Comparison of ENCODE assay signal across 15 cellular contexts in the genomic region with DNA sequence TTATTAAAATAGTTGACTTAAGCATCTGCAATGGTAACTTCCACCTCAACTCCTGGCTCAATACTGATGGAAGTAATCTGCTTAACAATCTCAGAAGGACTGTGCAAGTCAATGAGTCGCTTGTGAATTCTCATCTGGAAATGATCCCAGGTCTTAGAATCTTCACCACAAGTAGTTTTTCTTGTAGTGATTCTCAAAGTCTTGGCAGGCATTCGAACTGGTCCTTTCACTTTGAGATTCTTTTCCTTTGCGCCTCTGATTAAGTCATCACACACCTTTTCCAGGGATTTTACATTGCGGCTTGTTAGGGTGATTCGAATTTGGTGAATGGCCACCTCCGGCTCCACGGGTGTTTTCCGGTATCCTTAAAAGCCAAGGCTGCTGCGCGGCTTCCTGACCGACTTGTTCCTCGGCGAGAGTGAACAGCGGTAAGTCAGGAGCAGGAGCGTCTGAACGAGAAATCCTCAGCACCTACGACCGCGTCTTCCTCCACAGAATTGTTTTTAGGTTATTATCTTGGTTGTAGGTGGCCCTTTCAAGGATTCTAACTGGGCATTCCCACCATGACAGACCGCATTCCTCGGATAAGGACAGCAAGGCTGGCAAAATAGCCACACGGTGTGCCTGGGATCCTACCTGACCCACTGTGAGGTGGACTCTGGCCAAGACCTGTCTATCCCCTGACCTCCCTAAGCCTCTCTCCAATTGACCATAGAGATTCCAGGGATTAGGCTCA. TPM values are rescaled to one million over a fixed set of nuclear protein-coding genes. Genes with fewer than 3 reads are reported as not detected.
DNase-seq lines count a peak whose midpoint lies in the region; ATAC-seq and TF ChIP-seq lines count a peak whose summit lies in the region.
"Had no signal": no experiment of that assay in that cellular context is flagged by ENCODE, and none has a peak within 500 bp of the region (broad histone marks: within the 10 kb centered on the region; RNA-seq: fewer than 3 reads in every experiment).

No MANE protein-coding gene starts in this region.

- peak overlapping the region in 3 of 5 donors; percentile 25 to 53 (median 29) for H3K4me3 Mint-ChIP-seq in immature natural killer cell

- H3K27ac Mint-ChIP-seq in immature natural killer cell = peak overlapping the region in 3 of 6 donors; percentile 20 to 50 (median 40)

- intact Hi-C loops in breast epithelium (cut with DNase I; ENCODE audit: low total_unique reads) (loop anchor here (10.0 kb wide), 1 partner anchor 333 kb away; no protein-coding TSS in a partner anchor), Right ventricle myocardium superior (cut with DNase I) (no loop called here)

- no peaks in the 10 kb centered on the region for H3K9me3 ChIP-seq in breast epithelium

- TF ChIP-seq POLR2A in breast epithelium (IDR thresholded peaks at IDR 0.05) = no peak

- no peaks in the 10 kb centered on the region for H3K9me3 Mint-ChIP-seq in immature natural killer cell

- peaks cover 0 to 6% (median 2%) of the 10 kb centered on the region in 3 donors for H3K27me3 Mint-ChIP-seq in immature natural killer cell (ENCODE audit: low read depth in 3 of 3)

- H3K27ac ChIP-seq in breast epithelium = peak overlapping the region; percentile 45 to 92

- peaks cover 51 to 56% of the 10 kb centered on the region in 2 donors for H3K4me1 Mint-ChIP-seq in immature natural killer cell

- no peaks in the 10 kb centered on the region for H3K36me3 ChIP-seq in breast epithelium

- TF ChIP-seq CTCF in breast epithelium (IDR thresholded peaks at IDR 0.05) = no peak

- H3K4me3 ChIP-seq in breast epithelium = peak overlapping the region in 1 of 3 donors; percentile 50

- peaks cover 0 to 2% (median 0%) of the 10 kb centered on the region in 3 donors for H3K36me3 Mint-ChIP-seq in immature natural killer cell

- peaks cover 0 to 7% of the 10 kb centered on the region in 2 donors for H3K4me1 ChIP-seq in breast epithelium

- H3K27me3 ChIP-seq in breast epithelium = no peaks in the 10 kb centered on the region

- peak; percentile 24 for DNase-seq in activated effector memory CD4-positive, alpha-beta T cell treated with anti-CD3 and anti-CD28 coated beads, Interleukin-2, amount 50 U/mL, for 16 hours
- no peak for DNase-seq in activated effector memory CD4-positive, alpha-beta T cell treated with Interleukin-2 at 50 U/mL for 16 hours
- DNase-seq in breast epithelium (ENCODE audit: low spot score in 2 of 2) = no peak
- DNase-seq in immature natural killer cell = no peak
- DNase-seq in DMS53 treated with DMSO at 0.1 percent for 48 hours (lab: John Stamatoyannopoulos, UW; ENCODE audit: unreplicated experiment) = no peak
- DNase-seq in activated CD4-positive, alpha-beta T cell treated with anti-CD3 and anti-CD28 coated beads for 48 hours = no peak
- DNase-seq in Right ventricle myocardium superior = no peak
- DNase-seq: anterior cingulate cortex; DMS79 treated with DMSO at 0.1 percent for 48 hours; effector memory CD4-positive, alpha-beta T cell; NCI-H1105 treated with DMSO at 0.1 percent for 48 hours; NCI-H510A; stimulated activated CD4-positive, alpha-beta T cell treated with anti-CD3 and anti-CD28 coated beads, Interleukin-15, amount 100 ng/mL, for 24 hours had no signal

- ATAC-seq in HG02970 (IDR thresholded peaks at IDR 0.05; ENCODE audit: low FRiP score, unreplicated experiment) (no peak), Right ventricle myocardium superior (ENCODE audit: poor library complexity) (no peak)
- ATAC-seq: Right ventricle myocardium inferior had no signal

RNA-seq across cellular contexts. Expression of gene SLC20A1, which starts 23.8 kb away (rescaled TPM):
- 10 to 100 TPM; 26.1 to 46.8 (median 42.6) TPM for total RNA-seq in breast epithelium
- 10 to 100 TPM; 34.4 to 77.5 (median 73.1) TPM for polyA plus RNA-seq in immature natural killer cell
- total RNA-seq in Right ventricle myocardium superior = 9.7 TPM

RNA-seq across cellular contexts. Expression of gene CHCHD5, which starts 37.6 kb away (rescaled TPM):
- total RNA-seq in breast epithelium (10 to 100 TPM; 19.0 to 20.2 (median 19.5) TPM), Right ventricle myocardium superior (18.7 TPM)
- 100 to 1,000 TPM in 1 of 3 donors, 10 to 100 TPM in 2; 65.1 to 109 (median 81.0) TPM for polyA plus RNA-seq in immature natural killer cell
